6 cellular contexts compared by ENCODE assay signal in genomic region chr7:101105248-101105647, GRCh38. TPM values are rescaled to one million over a fixed set of nuclear protein-coding genes. Genes with fewer than 3 reads are reported as not detected.
A peak's percentile ranks its signal among the peaks of the same experiment; 100 is the strongest.
DNase-seq lines count a peak whose midpoint lies in the region; ATAC-seq, FAIRE-seq and TF ChIP-seq lines count a peak whose summit lies in the region.
"Not testable (repeated sequence)": the region's sequence is repeated elsewhere in the genome, so short reads cannot be mapped to it uniquely, and the experiment has no call there.
"Had no signal": no experiment of that assay in that cellular context is flagged by ENCODE, and none has a peak within 500 bp of the region (broad histone marks: within the 10 kb centered on the region; RNA-seq: fewer than 3 reads in every experiment).

No MANE protein-coding gene starts in this region.

- not testable (repeated sequence) for H3K56ac ChIP-seq in H1 (replicated peaks; ENCODE audit: insufficient read length, low read depth, low read length)

- CTCF ChIA-PET in HCT116 (lab: Charles Lee); HepG2 (lab: Yijun Ruan, JAX; ENCODE audit: low intra/inter-chr PET ratio, low total read pairs): not testable (repeated sequence)
- CTCF ChIA-PET in RWPE1 (lab: Yijun Ruan, JAX) (interaction anchor here (0.6 kb wide), 1 partner anchor 20 kb away, joined by 3 read pairs; no protein-coding TSS in a partner anchor), H1 (lab: Charles Lee; ENCODE audit: partially characterized antibody) (interaction anchor here (0.6 to 2.4 kb wide), 5 partner anchors 9 to 211 kb away, joined by 3 to 11 read pairs (median 3); no protein-coding TSS in a partner anchor)

- POLR2A ChIA-PET in HCT116 (lab: Charles Lee), result interaction anchor here (1.5 kb wide), 1 partner anchor 22 kb away, joined by 4 read pairs; the partner anchor contains the start of gene SERPINE1
- POLR2A ChIA-PET in RWPE1 (lab: Yijun Ruan, JAX; ENCODE audit: low non-redundant PET), result not testable (repeated sequence)
- POLR2A ChIA-PET in H1 (lab: Charles Lee; ENCODE audit: partially characterized antibody), result interaction anchor here (1.1 to 1.6 kb wide), 2 partner anchors 10 to 22 kb away, joined by 3 to 5 read pairs; partner anchors contain the start of gene SERPINE1
- POLR2A ChIA-PET in HepG2 (lab: Yijun Ruan, JAX), result interaction anchor here (3.2 to 6.3 kb wide), 2 partner anchors 17 to 21 kb away, joined by 52 to 56 read pairs; partner anchors contain the start of gene SERPINE1

- TF ChIP-seq CTCF in HCT116 (IDR thresholded peaks at IDR 0.05 in 2 of 3, conservative IDR thresholded peaks at IDR 0.05 in 1 of 3; ENCODE audit: borderline replicate concordance in 1 of 3, insufficient read depth in 1 of 3, low read depth in 2 of 3, low read length in 2 of 3); RWPE1 (conservative IDR thresholded peaks at IDR 0.05; ENCODE audit: low read depth); H1 (IDR thresholded peaks at IDR 0.05; ENCODE audit: control extremely low read depth in 1 of 3, insufficient read depth in 1 of 3, low read depth in 1 of 3, low read length in 3 of 3); HepG2 (CRISPR knock-in tag; IDR thresholded peaks at IDR 0.05); neural progenitor cell (IDR thresholded peaks at IDR 0.05): not testable (repeated sequence)

- H3K18ac ChIP-seq in H1 (ENCODE audit: extremely low read depth, low read length), result not testable (repeated sequence)

- H3F3A ChIP-seq in neural progenitor cell (ENCODE audit: low read depth), result not testable (repeated sequence)

- H3K4me2 ChIP-seq in HCT116 (ENCODE audit: low read length), result peak overlapping the region; percentile 51
- H3K4me2 ChIP-seq in H1 (ENCODE audit: insufficient read depth in 1 of 2, low read depth in 2 of 2, low read length in 2 of 2); HepG2 (ENCODE audit: low read depth, low read length); neural progenitor cell: not testable (repeated sequence)

- not testable (repeated sequence) for H3K23ac ChIP-seq in H1 (ENCODE audit: insufficient read length)

- not testable (repeated sequence) for H3K36me3 Mint-ChIP-seq in neural progenitor cell

- H2BK20ac ChIP-seq in H1 (ENCODE audit: low read length), result not testable (repeated sequence)

- H3K79me1 ChIP-seq in H1 (ENCODE audit: low read depth, low read length), result not testable (repeated sequence)

- DNase-seq in HCT116 (ENCODE audit: low read depth, low spot score); RWPE1 (ENCODE audit: low spot score); H1 (ENCODE audit: low read depth in 1 of 2, low spot score in 2 of 2); HepG2 (ENCODE audit: low spot score); neural progenitor cell (ENCODE audit: low spot score): not testable (repeated sequence)

- H3K27ac ChIP-seq in HCT116 (ENCODE audit: low read depth, low read length) (0 out of 2 replicates have a peak overlapping the region, but pooled peaks have one; percentile 13), RWPE1 (peak overlapping the region; percentile 51)
- H3K27ac ChIP-seq in H1 (ENCODE audit: low read depth, low read length); HepG2 (ENCODE audit: extremely low read length, insufficient read depth, low read length); neural progenitor cell: not testable (repeated sequence)

- not testable (repeated sequence) for H4K8ac ChIP-seq in H1 (ENCODE audit: extremely low read depth, insufficient read depth, low read length)

- 86% methylated on average over 5 of the region's 5 CpGs; no CpG with 5 or more reads in 1 of the 2 experiments for WGBS in H1 (ENCODE audit: extremely low coverage in 1 of 2, insufficient coverage in 1 of 2, insufficient read length in 1 of 2, insufficient replicate concordance in 2 of 2, low coverage in 1 of 2, low lambda C conversion rate in 2 of 2, missing lambda C conversion rate in 1 of 2), 2 experiments
- 84% methylated on average over 5 of the region's 5 CpGs for WGBS in HepG2 (ENCODE audit: low lambda C conversion rate)

- H3K27me3 Mint-ChIP-seq in neural progenitor cell (ENCODE audit: insufficient read depth, low read depth), result peaks cover 14% of the 10 kb centered on the region

- H3K14ac ChIP-seq in H1 (ENCODE audit: insufficient read length), result not testable (repeated sequence)

- not testable (repeated sequence) for BruUV-seq in HCT116 (replicated peaks; lab: Mats Ljungman, UMichigan); HepG2 (replicated peaks; lab: Mats Ljungman, UMichigan)

- not testable (repeated sequence) for H3K9ac ChIP-seq in HCT116 (ENCODE audit: low read length); H1 (replicated peaks in 1 of 4; ENCODE audit: extremely low read depth in 1 of 4, low read depth in 3 of 4, low read length in 3 of 4); HepG2 (ENCODE audit: insufficient read depth, low read depth, low read length); neural progenitor cell

- not testable (repeated sequence) for FAIRE-seq in H1 (lab: Jason Lieb, UNC); HepG2 (lab: Jason Lieb, UNC)

- not testable (repeated sequence) for H3K27me3 ChIP-seq in HCT116 (ENCODE audit: insufficient read depth, low read length); H1 (replicated peaks in 1 of 4; ENCODE audit: control insufficient read depth in 3 of 4, extremely low read depth in 1 of 4, insufficient read depth in 3 of 4, low read length in 3 of 4); HepG2 (ENCODE audit: control insufficient read depth in 1 of 2, insufficient read depth in 2 of 2, low read length in 2 of 2); neural progenitor cell

- not testable (repeated sequence) for TF ChIP-seq RAD21 in HCT116 (IDR thresholded peaks at IDR 0.05; ENCODE audit: low read depth); H1 (IDR thresholded peaks at IDR 0.05 in 1 of 2, conservative IDR thresholded peaks at IDR 0.05 in 1 of 2; ENCODE audit: low read depth in 2 of 2, low read length in 2 of 2); HepG2 (CRISPR knock-in tag; IDR thresholded peaks at IDR 0.05)

- H3K4me1 ChIP-seq in HCT116 (ENCODE audit: control insufficient read depth in 1 of 2, insufficient read depth in 2 of 2, low read length in 2 of 2), result peaks cover 43 to 67% of the 10 kb centered on the region in 2 experiments
- peaks cover 0 to 10% (median 7%) of the 10 kb centered on the region in 4 experiments; a peak in 6 of 7 replicates for H3K4me1 ChIP-seq in H1 (replicated peaks in 1 of 4; ENCODE audit: control insufficient read depth in 3 of 4, insufficient read depth in 4 of 4, low read length in 3 of 4)
- H3K4me1 ChIP-seq in HepG2 (ENCODE audit: insufficient read depth, low read length), result peaks cover 98% of the 10 kb centered on the region
- H3K4me1 ChIP-seq in neural progenitor cell, result not testable (repeated sequence)

- H3K4me3 Mint-ChIP-seq in neural progenitor cell, result not testable (repeated sequence)

- TF ChIP-seq POLR2A in HCT116 (IDR thresholded peaks at IDR 0.05; ENCODE audit: borderline replicate concordance, extremely low read depth, insufficient read depth, insufficient read length); H1 (IDR thresholded peaks at IDR 0.05; ENCODE audit: control extremely low read depth in 1 of 2, low read depth in 2 of 2, low read length in 2 of 2); HepG2 (IDR thresholded peaks at IDR 0.05; ENCODE audit: insufficient read depth in 1 of 2, low read depth in 2 of 2, low read length in 2 of 2): not testable (repeated sequence)

- H3K4me1 Mint-ChIP-seq in neural progenitor cell, result peaks cover 43% of the 10 kb centered on the region

- 0 out of 2 replicates have a peak overlapping the region, but pooled peaks have one; percentile 33 for H2BK12ac ChIP-seq in H1 (ENCODE audit: low read depth, low read length)

- RAD21 ChIA-PET in HCT116 (lab: Charles Lee; ENCODE audit: low non-redundant PET in 1 of 2, low total read pairs in 2 of 2, uncharacterized antibody in 2 of 2, unreplicated experiment in 2 of 2), result not testable (repeated sequence)

- H2BK5ac ChIP-seq in H1 (ENCODE audit: low read depth, low read length), result not testable (repeated sequence)

- H4K91ac ChIP-seq in H1 (replicated peaks; ENCODE audit: insufficient read length, low read length), result not testable (repeated sequence)

- peak overlapping the region; percentile 85 for H3K27ac Mint-ChIP-seq in neural progenitor cell

- intact Hi-C loops in HCT116 (cut with micrococcal nuclease); HepG2 (cut with micrococcal nuclease; ENCODE audit: unreplicated experiment): not testable (repeated sequence)

- not testable (repeated sequence) for H3K9me3 ChIP-seq in HCT116 (ENCODE audit: control insufficient read depth in 1 of 2, insufficient read depth in 1 of 2, low read depth in 1 of 2, low read length in 2 of 2); H1 (ENCODE audit: insufficient read depth in 2 of 2, low read depth in 1 of 2, low read length in 1 of 2); HepG2 (ENCODE audit: low read length); neural progenitor cell (ENCODE audit: low read depth)

- not testable (repeated sequence) for H2BK15ac ChIP-seq in H1 (ENCODE audit: low read length)

- not testable (repeated sequence) for H3K36me3 ChIP-seq in HCT116 (ENCODE audit: control insufficient read depth in 1 of 2, insufficient read depth in 2 of 2, low read length in 2 of 2); H1 (ENCODE audit: control insufficient read depth in 2 of 4, insufficient read depth in 4 of 4, low read length in 3 of 4); HepG2 (replicated peaks in 1 of 2; ENCODE audit: control insufficient read depth in 1 of 2, insufficient read depth in 2 of 2, low read length in 2 of 2); neural progenitor cell

- H3K4ac ChIP-seq in H1 (replicated peaks; ENCODE audit: insufficient read length, low read depth, low read length), result not testable (repeated sequence)

- H4K5ac ChIP-seq in H1 (ENCODE audit: insufficient read length, low read depth, low read length), result not testable (repeated sequence)

- not testable (repeated sequence) for H3K23me2 ChIP-seq in H1 (ENCODE audit: low read depth, low read length)

- H3K9me2 ChIP-seq in HCT116 (ENCODE audit: insufficient read depth), result not testable (repeated sequence)

- not testable (repeated sequence) for H3K9me3 Mint-ChIP-seq in neural progenitor cell

- not testable (repeated sequence) for H3K4me3 ChIP-seq in HCT116 (replicated peaks in 1 of 2; ENCODE audit: low read depth in 1 of 2, low read length in 2 of 2); H1 (ENCODE audit: extremely low read depth in 1 of 4, insufficient read depth in 2 of 4, low read depth in 3 of 4, low read length in 4 of 4); HepG2 (replicated peaks in 1 of 3; ENCODE audit: insufficient read depth in 1 of 3, low read depth in 2 of 3, low read length in 3 of 3); neural progenitor cell

- not testable (repeated sequence) for H4K20me1 ChIP-seq in HCT116 (ENCODE audit: insufficient read depth); H1 (replicated peaks in 1 of 2; ENCODE audit: control insufficient read depth in 1 of 2, insufficient read depth in 2 of 2, low read length in 2 of 2); HepG2 (ENCODE audit: insufficient read depth, low read length); neural progenitor cell (ENCODE audit: low read depth)

- not testable (repeated sequence) for TF ChIP-seq EP300 in H1 (IDR thresholded peaks at IDR 0.05; ENCODE audit: borderline replicate concordance in 1 of 2, low read depth in 2 of 2, low read length in 2 of 2); HepG2 (IDR thresholded peaks at IDR 0.05; ENCODE audit: low read depth in 2 of 2, low read length in 2 of 2); HepG2 (CRISPR knock-in tag; IDR thresholded peaks at IDR 0.05; ENCODE audit: borderline replicate concordance)

- ATAC-seq in HCT116, HepG2: not testable (repeated sequence)

- not testable (repeated sequence) for H2BK120ac ChIP-seq in H1 (replicated peaks; ENCODE audit: low read depth, low read length)

- not testable (repeated sequence) for H2AFZ ChIP-seq in HCT116 (ENCODE audit: low read depth, low read length, poor library complexity, severe bottlenecking); H1 (ENCODE audit: low read length); HepG2 (ENCODE audit: low read length); neural progenitor cell (replicated peaks)

- in situ Hi-C loops in HepG2 (cut with HindIII; ENCODE audit: extremely low pct_ligation_motif_present, low pct_unique_long_range_greater_than_20kb), result not testable (repeated sequence)

- 0 out of 2 replicates have a peak overlapping the region, but pooled peaks have one; percentile 86 for H2AK5ac ChIP-seq in H1 (ENCODE audit: low read depth, low read length)

- not testable (repeated sequence) for H3K79me2 ChIP-seq in HCT116 (ENCODE audit: insufficient read depth, low read length); H1 (ENCODE audit: control insufficient read depth in 1 of 2, insufficient read depth in 2 of 2, low read length in 2 of 2); HepG2 (ENCODE audit: insufficient read depth, low read length); neural progenitor cell (ENCODE audit: low read depth)

RNA-seq across cellular contexts. Expression of gene TRIM56, which starts 20.0 kb away (rescaled TPM):
- total RNA-seq in HCT116 (2021; ENCODE audit: unreplicated experiment) (25.9 TPM), HepG2 (2016; rRNA removed; fragmentation: Illumina TruSeq; extraction: Trizol) (7.1 and 8.1 TPM in 2 replicates), neural progenitor cell (ENCODE audit: low replicate concordance) (1.4 and 2.3 TPM in 2 replicates)
- polyA plus RNA-seq in HCT116 (2012), result 11.2 and 13.1 TPM in 2 replicates
- 17.5 and 18.8 TPM in 2 replicates for total RNA-seq in H1 (2021; fragmentation: NEBNext Ultra II Directional; extraction: Animal tissue kit (Norgen Biotek cat#: 25700))
- polyA plus RNA-seq in H1 (2011; rRNA removed) (2.0 and 3.4 TPM in 2 replicates), HepG2 (2011; rRNA removed) (3.0 and 3.2 TPM in 2 replicates)
- 3.5 TPM for polyA plus RNA-seq in H1 (2011; cell fraction: cytosol; rRNA removed)
- 11.9 TPM for polyA plus RNA-seq in H1 (2011; cell fraction: nucleus; rRNA removed)
- polyA plus RNA-seq in H1 (2012, experiment 1 of 2), result 11.8 to 21.3 TPM (median 14.5 TPM) in 4 replicates
- polyA plus RNA-seq in H1 (2012, experiment 2 of 2), result 3.0 TPM
- 9.3 TPM for polyA plus RNA-seq in H1 (2013, experiment 1 of 2)
- 8.3 TPM for polyA plus RNA-seq in H1 (2013, experiment 2 of 2)
- 6.9 and 9.2 TPM in 2 replicates for polyA minus RNA-seq in H1 (2011; rRNA and poly(A)+ RNA removed)
- 5.9 TPM for polyA minus RNA-seq in H1 (2011; cell fraction: cytosol; rRNA and poly(A)+ RNA removed)
- 9.1 TPM for polyA minus RNA-seq in H1 (2011; cell fraction: nucleus; rRNA and poly(A)+ RNA removed)
- 0.51 and 0.88 TPM in 2 replicates for total RNA-seq in HepG2 (2016; cell fraction: cytosol; rRNA removed; fragmentation: Illumina TruSeq; extraction: Trizol; ENCODE audit: low read depth)
- total RNA-seq in HepG2 (2016; cell fraction: insoluble cytoplasmic fraction; rRNA removed; fragmentation: Illumina TruSeq; extraction: Trizol), result 7.1 and 7.5 TPM in 2 replicates
- total RNA-seq in HepG2 (2016; cell fraction: membrane; rRNA removed; fragmentation: Illumina TruSeq; extraction: Trizol), result 2.1 and 2.7 TPM in 2 replicates
- 5.7 and 8.6 TPM in 2 replicates for total RNA-seq in HepG2 (2016; cell fraction: nucleus; rRNA removed; fragmentation: Illumina TruSeq; extraction: Trizol)
- 1.3 and 1.8 TPM in 2 replicates for polyA plus RNA-seq in HepG2 (2011; cell fraction: cytosol; rRNA removed)
- polyA plus RNA-seq in HepG2 (2011; cell fraction: nucleus; rRNA removed), result 10.1 and 11.0 TPM in 2 replicates
- polyA plus RNA-seq in HepG2 (2012), result 9.5 and 9.7 TPM in 2 replicates
- 0.27 and 0.32 TPM in 2 replicates for polyA plus RNA-seq in HepG2 (2016; cell fraction: cytosol; fragmentation: Illumina TruSeq; extraction: Trizol; ENCODE audit: low read depth)
- 2.6 and 3.8 TPM in 2 replicates for polyA plus RNA-seq in HepG2 (2016; cell fraction: insoluble cytoplasmic fraction; fragmentation: Illumina TruSeq; extraction: Trizol; ENCODE audit: low read depth)
- polyA plus RNA-seq in HepG2 (2016; cell fraction: membrane; fragmentation: Illumina TruSeq; extraction: Trizol; ENCODE audit: low read depth), result 0.63 and 0.71 TPM in 2 replicates
- polyA plus RNA-seq in HepG2 (2016; cell fraction: nucleus; fragmentation: Illumina TruSeq; extraction: Trizol; ENCODE audit: insufficient read depth, low read depth), result 10.0 and 15.0 TPM in 2 replicates
- 14.7 and 16.6 TPM in 2 replicates for polyA minus RNA-seq in HepG2 (2011; rRNA and poly(A)+ RNA removed; ENCODE audit: low replicate concordance)
- 3.3 and 5.4 TPM in 2 replicates for polyA minus RNA-seq in HepG2 (2011; cell fraction: cytosol; rRNA and poly(A)+ RNA removed)
- 8.6 and 9.3 TPM in 2 replicates for polyA minus RNA-seq in HepG2 (2011; cell fraction: nucleus; rRNA and poly(A)+ RNA removed)

RNA-seq across cellular contexts. Expression of gene SERPINE1, which starts 21.7 kb away (rescaled TPM):
- total RNA-seq in HCT116 (2021; ENCODE audit: unreplicated experiment) (12.8 TPM), HepG2 (2016; rRNA removed; fragmentation: Illumina TruSeq; extraction: Trizol) (9.2 and 21.2 TPM in 2 replicates), neural progenitor cell (ENCODE audit: low replicate concordance) (0.03 TPM in 1 of 2 replicates, not detected in the other)
- 32.8 and 45.4 TPM in 2 replicates for polyA plus RNA-seq in HCT116 (2012)
- total RNA-seq in H1 (2021; fragmentation: NEBNext Ultra II Directional; extraction: Animal tissue kit (Norgen Biotek cat#: 25700)), result 5.6 and 6.8 TPM in 2 replicates
- polyA plus RNA-seq in H1 (2011; rRNA removed) (3.7 and 3.8 TPM in 2 replicates), HepG2 (2011; rRNA removed) (1,576 and 2,365 TPM in 2 replicates)
- polyA plus RNA-seq in H1 (2011; cell fraction: cytosol; rRNA removed), result 3.4 TPM
- polyA plus RNA-seq in H1 (2011; cell fraction: nucleus; rRNA removed), result 2.8 TPM
- polyA plus RNA-seq in H1 (2012, experiment 1 of 2), result 2.5 to 2.9 TPM (median 2.7 TPM) in 4 replicates
- 1.9 TPM for polyA plus RNA-seq in H1 (2012, experiment 2 of 2)
- 20.1 TPM for polyA plus RNA-seq in H1 (2013, experiment 1 of 2)
- polyA plus RNA-seq in H1 (2013, experiment 2 of 2), result 28.6 TPM
- polyA minus RNA-seq in H1 (2011; rRNA and poly(A)+ RNA removed), result 4.2 and 4.4 TPM in 2 replicates
- 1.9 TPM for polyA minus RNA-seq in H1 (2011; cell fraction: cytosol; rRNA and poly(A)+ RNA removed)
- 1.00 TPM for polyA minus RNA-seq in H1 (2011; cell fraction: nucleus; rRNA and poly(A)+ RNA removed)
- total RNA-seq in HepG2 (2016; cell fraction: cytosol; rRNA removed; fragmentation: Illumina TruSeq; extraction: Trizol; ENCODE audit: low read depth), result 3.3 and 3.6 TPM in 2 replicates
- total RNA-seq in HepG2 (2016; cell fraction: insoluble cytoplasmic fraction; rRNA removed; fragmentation: Illumina TruSeq; extraction: Trizol), result 8.0 and 21.0 TPM in 2 replicates
- total RNA-seq in HepG2 (2016; cell fraction: membrane; rRNA removed; fragmentation: Illumina TruSeq; extraction: Trizol), result 8.0 and 9.1 TPM in 2 replicates
- total RNA-seq in HepG2 (2016; cell fraction: nucleus; rRNA removed; fragmentation: Illumina TruSeq; extraction: Trizol), result 18.0 and 20.9 TPM in 2 replicates
- polyA plus RNA-seq in HepG2 (2011; cell fraction: cytosol; rRNA removed), result 1,491 and 1,809 TPM in 2 replicates
- 562 and 817 TPM in 2 replicates for polyA plus RNA-seq in HepG2 (2011; cell fraction: nucleus; rRNA removed)
- 545 and 706 TPM in 2 replicates for polyA plus RNA-seq in HepG2 (2012)
- polyA plus RNA-seq in HepG2 (2016; cell fraction: cytosol; fragmentation: Illumina TruSeq; extraction: Trizol; ENCODE audit: low read depth), result 3.7 and 4.4 TPM in 2 replicates
- 9.1 and 11.4 TPM in 2 replicates for polyA plus RNA-seq in HepG2 (2016; cell fraction: insoluble cytoplasmic fraction; fragmentation: Illumina TruSeq; extraction: Trizol; ENCODE audit: low read depth)
- polyA plus RNA-seq in HepG2 (2016; cell fraction: membrane; fragmentation: Illumina TruSeq; extraction: Trizol; ENCODE audit: low read depth), result 6.1 and 6.8 TPM in 2 replicates
- polyA plus RNA-seq in HepG2 (2016; cell fraction: nucleus; fragmentation: Illumina TruSeq; extraction: Trizol; ENCODE audit: insufficient read depth, low read depth), result 38.3 and 38.7 TPM in 2 replicates
- 6.3 and 1,949 TPM in 2 replicates for polyA minus RNA-seq in HepG2 (2011; rRNA and poly(A)+ RNA removed; ENCODE audit: low replicate concordance)
- 904 and 1,305 TPM in 2 replicates for polyA minus RNA-seq in HepG2 (2011; cell fraction: cytosol; rRNA and poly(A)+ RNA removed)
- 242 and 430 TPM in 2 replicates for polyA minus RNA-seq in HepG2 (2011; cell fraction: nucleus; rRNA and poly(A)+ RNA removed)
- polyA plus RNA-seq: IgD-negative memory B cell had no signal

RNA-seq across cellular contexts. Expression of gene AP1S1, which starts 49.0 kb away (rescaled TPM):
- total RNA-seq in HCT116 (2021; ENCODE audit: unreplicated experiment), result 130 TPM
- polyA plus RNA-seq in HCT116 (2012), result 141 and 168 TPM in 2 replicates
- 56.0 and 56.1 TPM in 2 replicates for total RNA-seq in H1 (2021; fragmentation: NEBNext Ultra II Directional; extraction: Animal tissue kit (Norgen Biotek cat#: 25700))
- polyA plus RNA-seq in H1 (2011; rRNA removed), result 59.3 and 72.3 TPM in 2 replicates
- 115 TPM for polyA plus RNA-seq in H1 (2011; cell fraction: cytosol; rRNA removed)
- 109 TPM for polyA plus RNA-seq in H1 (2011; cell fraction: nucleus; rRNA removed)
- polyA plus RNA-seq in H1 (2012, experiment 1 of 2), result 81.1 to 105 TPM (median 95.8 TPM) in 4 replicates
- 90.0 TPM for polyA plus RNA-seq in H1 (2012, experiment 2 of 2)
- 35.2 TPM for polyA plus RNA-seq in H1 (2013, experiment 1 of 2)
- 33.6 TPM for polyA plus RNA-seq in H1 (2013, experiment 2 of 2)
- 47.0 and 58.4 TPM in 2 replicates for polyA minus RNA-seq in H1 (2011; rRNA and poly(A)+ RNA removed)
- polyA minus RNA-seq in H1 (2011; cell fraction: cytosol; rRNA and poly(A)+ RNA removed), result 17.9 TPM
- 16.7 TPM for polyA minus RNA-seq in H1 (2011; cell fraction: nucleus; rRNA and poly(A)+ RNA removed)
- 57.5 and 77.9 TPM in 2 replicates for total RNA-seq in HepG2 (2016; rRNA removed; fragmentation: Illumina TruSeq; extraction: Trizol)
- 12.5 and 16.2 TPM in 2 replicates for total RNA-seq in HepG2 (2016; cell fraction: cytosol; rRNA removed; fragmentation: Illumina TruSeq; extraction: Trizol; ENCODE audit: low read depth)
- 61.5 and 77.2 TPM in 2 replicates for total RNA-seq in HepG2 (2016; cell fraction: insoluble cytoplasmic fraction; rRNA removed; fragmentation: Illumina TruSeq; extraction: Trizol)
- 27.8 and 28.9 TPM in 2 replicates for total RNA-seq in HepG2 (2016; cell fraction: membrane; rRNA removed; fragmentation: Illumina TruSeq; extraction: Trizol)
- 21.6 and 22.0 TPM in 2 replicates for total RNA-seq in HepG2 (2016; cell fraction: nucleus; rRNA removed; fragmentation: Illumina TruSeq; extraction: Trizol)
- 65.2 and 68.1 TPM in 2 replicates for polyA plus RNA-seq in HepG2 (2011; rRNA removed)
- 72.3 and 73.9 TPM in 2 replicates for polyA plus RNA-seq in HepG2 (2011; cell fraction: cytosol; rRNA removed)
- polyA plus RNA-seq in HepG2 (2011; cell fraction: nucleus; rRNA removed), result 36.3 and 39.1 TPM in 2 replicates
- 37.2 and 44.1 TPM in 2 replicates for polyA plus RNA-seq in HepG2 (2012)
- polyA plus RNA-seq in HepG2 (2016; cell fraction: cytosol; fragmentation: Illumina TruSeq; extraction: Trizol; ENCODE audit: low read depth), result 12.3 and 17.5 TPM in 2 replicates
- 79.7 and 84.4 TPM in 2 replicates for polyA plus RNA-seq in HepG2 (2016; cell fraction: insoluble cytoplasmic fraction; fragmentation: Illumina TruSeq; extraction: Trizol; ENCODE audit: low read depth)
- 20.4 and 24.4 TPM in 2 replicates for polyA plus RNA-seq in HepG2 (2016; cell fraction: membrane; fragmentation: Illumina TruSeq; extraction: Trizol; ENCODE audit: low read depth)
- polyA plus RNA-seq in HepG2 (2016; cell fraction: nucleus; fragmentation: Illumina TruSeq; extraction: Trizol; ENCODE audit: insufficient read depth, low read depth), result 37.5 and 48.7 TPM in 2 replicates
- polyA minus RNA-seq in HepG2 (2011; rRNA and poly(A)+ RNA removed; ENCODE audit: low replicate concordance), result 27.0 and 72.1 TPM in 2 replicates
- 13.5 and 15.9 TPM in 2 replicates for polyA minus RNA-seq in HepG2 (2011; cell fraction: cytosol; rRNA and poly(A)+ RNA removed)
- 6.6 and 8.1 TPM in 2 replicates for polyA minus RNA-seq in HepG2 (2011; cell fraction: nucleus; rRNA and poly(A)+ RNA removed)
- total RNA-seq in neural progenitor cell (ENCODE audit: low replicate concordance), result 74.4 and 94.2 TPM in 2 replicates
